Comparison of ENCODE assay signal across 8 cellular contexts in genomic region chr7:16421333-16422099, GRCh38. TPM values are rescaled to one million over a fixed set of nuclear protein-coding genes. Genes with fewer than 3 reads are reported as not detected.
DNase-seq lines count a peak whose midpoint lies in the region; ATAC-seq and TF ChIP-seq lines count a peak whose summit lies in the region.

Gene CRPPA (minus strand): TSS chr7:16421538. CDS start chr7:16421322, 216 bp downstream.

- WGBS in thyroid gland, 2 donors = 18 to 30% methylated on average over 14 to 20 of the region's 49 CpGs

- H3K27ac Mint-ChIP-seq in activated T-cell treated with anti-CD3 and anti-CD28 coated beads, Interleukin-2, amount 50 U/mL, for 72 hours = peak within 1 kb of the TSS; percentile 88
- peak within 1 kb of the TSS; percentile 85 to 91 for H3K27ac Mint-ChIP-seq in natural killer cell

- H3K36me3 ChIP-seq in thyroid gland = no peaks in the 10 kb centered on the region

- TF ChIP-seq CTCF in fibroblast of mammary gland (conservative IDR thresholded peaks at IDR 0.05; ENCODE audit: control insufficient read depth, insufficient read depth, low read depth, low read length) (no peak), natural killer cell (IDR thresholded peaks at IDR 0.05) (no peak), thyroid gland (IDR thresholded peaks at IDR 0.05) (no peak)

- intact Hi-C loops in natural killer cell (cut with micrococcal nuclease) (loop anchor here (2.0 kb wide), 2 partner anchors 75 to 223 kb away; partner anchors contain the start of gene ANKMY2), thyroid gland (cut with DNase I) (no loop called here)

- H3K4me3 Mint-ChIP-seq in activated T-cell treated with anti-CD3 and anti-CD28 coated beads, Interleukin-2, amount 50 U/mL, for 72 hours = peak within 1 kb of the TSS; percentile 92 to 93
- H3K4me3 Mint-ChIP-seq in natural killer cell = peak within 1 kb of the TSS; percentile 92

- ATAC-seq in HG02970 (IDR thresholded peaks at IDR 0.05; ENCODE audit: low FRiP score, unreplicated experiment) = peak; percentile 34
- peak; percentile 43 to 51 for ATAC-seq in activated T-cell treated with anti-CD3 and anti-CD28 coated beads, Interleukin-2, amount 50 U/mL, for 72 hours (replicated peaks in 1 of 2)
- ATAC-seq in natural killer cell = peak; percentile 17 to 42 (median 39)

- peaks cover 0 to 1% of the 10 kb centered on the region in 2 donors for H3K9me3 Mint-ChIP-seq in activated T-cell treated with anti-CD3 and anti-CD28 coated beads, Interleukin-2, amount 50 U/mL, for 72 hours
- no peaks in the 10 kb centered on the region for H3K9me3 Mint-ChIP-seq in natural killer cell

- H3K27ac ChIP-seq in thyroid gland = peak within 1 kb of the TSS; percentile 94 to 99 (median 98)

- peak within 1 kb of the TSS; percentile 60 for H3K4me3 ChIP-seq in fibroblast of mammary gland (ENCODE audit: control insufficient read depth, low read depth, low read length)
- peak within 1 kb of the TSS; percentile 51 to 70 (median 63) for H3K4me3 ChIP-seq in thyroid gland (replicated peaks in 1 of 3)

- DNase-seq in NCI-H82 (lab: John Stamatoyannopoulos, UW) (peak; percentile 58), NCI-H82 treated with DMSO at 0.1 percent for 48 hours (lab: John Stamatoyannopoulos, UW; ENCODE audit: unreplicated experiment) (no peak), NCI-H526 treated with DMSO at 0.1 percent for 48 hours (lab: John Stamatoyannopoulos, UW) (peak; percentile 60), fibroblast of mammary gland (ENCODE audit: low read depth) (peak; percentile 32), natural killer cell (peak; percentile 42), thyroid gland (peak; percentile 30 to 38)
- peak; percentile 51 to 53 for DNase-seq in activated T-cell treated with anti-CD3 and anti-CD28 coated beads, Interleukin-2, amount 50 U/mL, for 72 hours

- no peaks in the 10 kb centered on the region for H3K27me3 Mint-ChIP-seq in activated T-cell treated with anti-CD3 and anti-CD28 coated beads, Interleukin-2, amount 50 U/mL, for 72 hours (ENCODE audit: low read depth)
- H3K27me3 Mint-ChIP-seq in natural killer cell (ENCODE audit: low read depth in 2 of 2) = peaks cover 0 to 4% of the 10 kb centered on the region in 2 donors

- TF ChIP-seq POLR2A in thyroid gland (IDR thresholded peaks at IDR 0.05) = no peak

- H3K4me1 ChIP-seq in thyroid gland = peaks cover 13 to 23% of the 10 kb centered on the region in 2 donors

- H3K27me3 ChIP-seq in thyroid gland = no peaks in the 10 kb centered on the region

- peaks cover 0 to 5% of the 10 kb centered on the region in 2 donors for H3K36me3 Mint-ChIP-seq in activated T-cell treated with anti-CD3 and anti-CD28 coated beads, Interleukin-2, amount 50 U/mL, for 72 hours (ENCODE audit: insufficient read depth in 2 of 2)
- no peaks in the 10 kb centered on the region for H3K36me3 Mint-ChIP-seq in natural killer cell

- peaks cover 22% of the 10 kb centered on the region for H3K4me1 Mint-ChIP-seq in activated T-cell treated with anti-CD3 and anti-CD28 coated beads, Interleukin-2, amount 50 U/mL, for 72 hours (ENCODE audit: low read depth)
- peaks cover 17 to 21% of the 10 kb centered on the region in 2 donors for H3K4me1 Mint-ChIP-seq in natural killer cell

- no peaks in the 10 kb centered on the region for H3K9me3 ChIP-seq in thyroid gland

RNA-seq across cellular contexts. Expression of gene CRPPA, which starts in this region (rescaled TPM):
- under 1 TPM; 0.53 to 0.86 TPM for total RNA-seq in activated T-cell treated with anti-CD3 and anti-CD28 coated beads, Interleukin-2, amount 50 U/mL, for 72 hours
- 1 to 10 TPM; 2.1 to 4.7 (median 2.5) TPM for total RNA-seq in natural killer cell
- 1 to 10 TPM; 1.5 to 4.0 (median 2.8) TPM for total RNA-seq in thyroid gland

Comparison
In these comparisons a context has a peak if more than half of its experiments do, and no peak if none do; other contexts are left out.
1. Peak in DNase-seq and ATAC-seq in activated T-cell treated with anti-CD3 and anti-CD28 coated beads, Interleukin-2, amount 50 U/mL, for 72 hours; RNA of the gene not detected or under 1 TPM.